Comparison of ENCODE assay signal across 13 cellular contexts in genomic region chr12:10849425-10849878, GRCh38. TPM values are rescaled to one million over a fixed set of nuclear protein-coding genes. Genes with fewer than 3 reads are reported as not detected.
A peak's percentile ranks its signal among the peaks of the same experiment; 100 is the strongest.
DNase-seq lines count a peak whose midpoint lies in the region; ATAC-seq and TF ChIP-seq lines count a peak whose summit lies in the region.
"Had no signal": no experiment of that assay in that cellular context is flagged by ENCODE, and none has a peak within 500 bp of the region (broad histone marks: within the 10 kb centered on the region; RNA-seq: fewer than 3 reads in every experiment).

A gene with protein sequence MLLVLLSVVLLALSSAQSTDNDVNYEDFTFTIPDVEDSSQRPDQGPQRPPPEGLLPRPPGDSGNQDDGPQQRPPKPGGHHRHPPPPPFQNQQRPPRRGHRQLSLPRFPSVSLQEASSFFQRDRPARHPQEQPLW (minus strand): TSS chr12:10849475. CDS start chr12:10849437, 38 bp downstream.

- DNase-seq in GM12865 (ENCODE audit: low read depth) (peak; percentile 23), T-cell (peak in 5 of 34 experiments; percentile 0 to 11 (median 1)), NOMO-1 treated with dmso at 0.1 percent for 144 hours (lab: John Stamatoyannopoulos, UW; ENCODE audit: unreplicated experiment) (no peak), GM19238 (ENCODE audit: insufficient read length, low spot score) (no peak), NCI-H2081 (lab: John Stamatoyannopoulos, UW) (no peak), activated gamma-delta T cell (lab: John Stamatoyannopoulos, UW) (no peak)
- peak in 1 of 3 experiments; percentile 10 for DNase-seq in effector memory CD8-positive, alpha-beta T cell
- DNase-seq: activated effector memory CD4-positive, alpha-beta T cell treated with anti-CD3 and anti-CD28 coated beads, Interleukin-2, amount 50 U/mL, for 16 hours; NCI-H2171 treated with DMSO at 0.1 percent for 48 hours; posterior cingulate gyrus had no signal

- H3K4me3 ChIP-seq in BLaER1 treated with 17β-estradiol and CSF1 and Interleukin-3, amounts not matched to agents 10 nM and 100 nM: no peak within 1 kb of the TSS
- H3K4me3 ChIP-seq in GM12865 (ENCODE audit: low read depth, low read length): no peak within 1 kb of the TSS
- H3K4me3 ChIP-seq: esophagus muscularis mucosa had no signal

- H4K20me1 ChIP-seq in BLaER1 treated with 17β-estradiol and CSF1 and Interleukin-3, amounts not matched to agents 10 nM and 100 nM: no peaks in the 10 kb centered on the region

- no peak within 1 kb of the TSS for H3K4me3 Mint-ChIP-seq in T-cell
- no peak within 1 kb of the TSS for H3K4me3 Mint-ChIP-seq in effector memory CD8-positive, alpha-beta T cell
- H3K4me3 Mint-ChIP-seq: IgD-negative memory B cell had no signal

- H3K27me3 Mint-ChIP-seq in T-cell: no peaks in the 10 kb centered on the region
- H3K27me3 Mint-ChIP-seq in effector memory CD8-positive, alpha-beta T cell: no peaks in the 10 kb centered on the region
- H3K27me3 Mint-ChIP-seq: IgD-negative memory B cell had no signal

- peaks cover 0 to 11% (median 7%) of the 10 kb centered on the region in 10 experiments; a peak in 9 of 20 replicates for H3K4me1 ChIP-seq in BLaER1 treated with 17β-estradiol and CSF1 and Interleukin-3, amounts not matched to agents 10 nM and 100 nM
- H3K4me1 ChIP-seq: esophagus muscularis mucosa had no signal

- H3K27ac ChIP-seq in BLaER1 treated with 17β-estradiol and CSF1 and Interleukin-3, amounts not matched to agents 10 nM and 100 nM: no peak within 1 kb of the TSS
- H3K27ac ChIP-seq: esophagus muscularis mucosa had no signal

- H3K9ac ChIP-seq in BLaER1 treated with 17β-estradiol and CSF1 and Interleukin-3, amounts not matched to agents 10 nM and 100 nM: no peak within 1 kb of the TSS

- H3K27me3 ChIP-seq in BLaER1 treated with 17β-estradiol and CSF1 and Interleukin-3, amounts not matched to agents 10 nM and 100 nM: no peaks in the 10 kb centered on the region
- H3K27me3 ChIP-seq: esophagus muscularis mucosa had no signal

- H3K36me3 Mint-ChIP-seq in T-cell: peaks cover 60% of the 10 kb centered on the region
- H3K36me3 Mint-ChIP-seq in effector memory CD8-positive, alpha-beta T cell (ENCODE audit: insufficient read depth): peaks cover 10% of the 10 kb centered on the region

- POLR2A ChIA-PET in T-cell (lab: Charles Lee): interaction anchor here in 1 of 2 donors (0.6 kb wide), 1 partner anchor 925 kb away, joined by 4 read pairs; no protein-coding TSS in a partner anchor

- H3K4me2 ChIP-seq in BLaER1 treated with 17β-estradiol and CSF1 and Interleukin-3, amounts not matched to agents 10 nM and 100 nM: peak within 1 kb of the TSS in 6 of 11 experiments; percentile 4 to 33 (median 19); a peak in 6 of 22 replicates

- peaks cover 0 to 35% (median 2%) of the 10 kb centered on the region in 11 experiments; a peak in 8 of 22 replicates for H3K36me3 ChIP-seq in BLaER1 treated with 17β-estradiol and CSF1 and Interleukin-3, amounts not matched to agents 10 nM and 100 nM

- peak in 3 of 4 experiments; percentile 53 to 63 (median 63) for ATAC-seq in T-cell (replicated peaks in 1 of 4)
- peak; percentile 86 for ATAC-seq in effector memory CD8-positive, alpha-beta T cell (replicated peaks)

- H3K27ac Mint-ChIP-seq in T-cell: peak within 1 kb of the TSS in 1 of 2 donors; percentile 40
- H3K27ac Mint-ChIP-seq in effector memory CD8-positive, alpha-beta T cell: peak within 1 kb of the TSS; percentile 68 to 85
- H3K27ac Mint-ChIP-seq: IgD-negative memory B cell had no signal

- no peak for TF ChIP-seq CTCF in GM12865 (IDR thresholded peaks at IDR 0.05; ENCODE audit: insufficient read depth, low read depth, low read length, missing control alignments)

- peaks cover 46 to 51% (median 46%) of the 10 kb centered on the region in 3 donors for H3K4me1 Mint-ChIP-seq in T-cell
- H3K4me1 Mint-ChIP-seq in effector memory CD8-positive, alpha-beta T cell (ENCODE audit: low read depth in 2 of 2): peaks cover 40% of the 10 kb centered on the region in 2 donors

- no peaks in the 10 kb centered on the region for H3K9me3 Mint-ChIP-seq in T-cell
- no peaks in the 10 kb centered on the region for H3K9me3 Mint-ChIP-seq in effector memory CD8-positive, alpha-beta T cell
- H3K9me3 Mint-ChIP-seq: IgD-negative memory B cell had no signal

- H3K9me3 ChIP-seq in BLaER1 treated with 17β-estradiol and CSF1 and Interleukin-3, amounts not matched to agents 10 nM and 100 nM (replicated peaks in 1 of 11): 0 out of 22 replicates have a peak, but pooled peaks cover 0 to under 1% (median 0%) of the 10 kb centered on the region in 11 experiments
- H3K9me3 ChIP-seq: esophagus muscularis mucosa had no signal

- CTCF ChIA-PET in T-cell (lab: Charles Lee): interaction anchor here in 1 of 2 donors (0.6 kb wide), 1 partner anchor 269 kb away, joined by 6 read pairs; no protein-coding TSS in a partner anchor

RNA-seq across cellular contexts. Expression of the gene that starts here (rescaled TPM):
- total RNA-seq in T-cell: 1 to 10 TPM in 4 of 5 donors, under 1 TPM in 1; 0.73 to 3.8 (median 2.2) TPM
